ENCODE assay signal across 23 cellular contexts in the genomic region with DNA sequence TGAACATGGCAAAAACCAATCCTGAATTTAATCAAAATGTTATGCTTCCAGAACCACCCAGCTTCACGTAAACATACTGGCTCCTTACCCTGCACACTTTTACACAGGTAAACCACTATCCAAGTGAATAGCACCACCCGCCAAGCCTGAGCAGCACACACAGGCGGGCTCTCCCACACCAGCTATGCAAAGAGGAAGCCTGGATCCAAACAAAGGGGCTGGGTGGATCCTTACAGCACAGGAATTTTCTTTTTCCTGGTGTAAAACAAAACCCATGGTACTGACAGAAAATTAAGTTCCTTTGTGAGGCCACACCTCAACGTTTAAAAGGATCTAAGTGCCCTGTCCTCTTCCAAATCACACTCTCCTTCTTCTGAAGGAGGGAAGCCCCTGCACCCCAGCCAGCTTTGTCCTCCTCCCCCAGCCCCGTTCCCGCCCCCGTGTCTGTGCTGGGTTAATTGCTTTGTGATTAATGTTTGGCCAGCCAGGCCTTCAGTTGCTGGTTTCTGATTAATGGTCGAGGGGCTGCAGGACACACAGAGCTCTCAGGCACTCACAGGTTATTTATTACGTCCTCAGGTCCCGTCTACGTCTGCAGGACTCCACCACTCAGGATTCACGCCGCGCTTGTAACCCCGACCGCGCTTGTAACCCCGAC. TPM values are rescaled to one million over a fixed set of nuclear protein-coding genes. Genes with fewer than 3 reads are reported as not detected.
A peak's percentile ranks its signal among the peaks of the same experiment; 100 is the strongest.
DNase-seq lines count a peak whose midpoint lies in the region; ATAC-seq, FAIRE-seq and TF ChIP-seq lines count a peak whose summit lies in the region.
"Had no signal": no experiment of that assay in that cellular context is flagged by ENCODE, and none has a peak within 500 bp of the region (broad histone marks: within the 10 kb centered on the region; RNA-seq: fewer than 3 reads in every experiment).

No MANE protein-coding gene starts in this region.

- CTCF ChIA-PET in WTC11 (lab: Charles Lee) = interaction anchor here (0.9 to 1.4 kb wide), 3 partner anchors 19 to 119 kb away, joined by 3 to 4 read pairs (median 3); no protein-coding TSS in a partner anchor

- H4K20me1 ChIP-seq in GM23338 (replicated peaks; ENCODE audit: insufficient read depth) = no peaks in the 10 kb centered on the region

- H3K79me2 ChIP-seq in GM23338 (replicated peaks; ENCODE audit: insufficient read depth) = no peaks in the 10 kb centered on the region; the same call in 1 of the 2 replicates

- H3K27me3 ChIP-seq in GM23338 (ENCODE audit: insufficient read depth) = peaks cover 4% of the 10 kb centered on the region
- no peaks in the 10 kb centered on the region for H3K27me3 ChIP-seq in pancreas

- H3K4me3 Mint-ChIP-seq in GM23338 (peak overlapping the region; percentile 11; the same call in 2 of the 3 replicates), WTC11 (peak overlapping the region; percentile 25; the same call in 1 of the 2 replicates)
- H3K4me3 Mint-ChIP-seq: HFFc6, memory B cell had no signal

- POLR2A ChIA-PET in WTC11 (lab: Charles Lee) = no interaction called here

- ATAC-seq in GM23338 (peak; percentile 92), WTC11 (peak; percentile 89), pancreas (peak; percentile 47 to 71 (median 63)), HG03432 (IDR thresholded peaks at IDR 0.05; ENCODE audit: unreplicated experiment) (no peak)
- ATAC-seq: activated naive CD4-positive, alpha-beta T cell treated with anti-CD3 and anti-CD28 coated beads, Interleukin-2, amount 50 U/mL, for 72 hours had no signal

- no peaks in the 10 kb centered on the region for H3K9me2 ChIP-seq in GM23338 (ENCODE audit: insufficient read depth)

- intact Hi-C loops in kidney (cut with DNase I) (no loop called here), pancreas (cut with DNase I) (no loop called here)

- TF ChIP-seq CTCF in GM23338 (conservative IDR thresholded peaks at IDR 0.05; ENCODE audit: low read depth in 2 of 2) (no peak), WTC11 (IDR thresholded peaks at IDR 0.05) (no peak), kidney (IDR thresholded peaks at IDR 0.05; ENCODE audit: borderline replicate concordance, extremely low read depth, insufficient read depth) (no peak), pancreas (IDR thresholded peaks at IDR 0.05) (no peak)

- H3K27me3 Mint-ChIP-seq in GM23338 (ENCODE audit: insufficient read depth, low read depth, poor library complexity) (peaks cover 20% of the 10 kb centered on the region), WTC11 (ENCODE audit: low read depth) (peaks cover 12% of the 10 kb centered on the region)

- no peaks in the 10 kb centered on the region for H3K9me3 Mint-ChIP-seq in GM23338
- H3K9me3 Mint-ChIP-seq in WTC11 = no peaks in the 10 kb centered on the region
- H3K9me3 Mint-ChIP-seq: activated naive CD4-positive, alpha-beta T cell treated with anti-CD3 and anti-CD28 coated beads, Interleukin-2, amount 50 U/mL, for 72 hours had no signal

- H3K4me1 Mint-ChIP-seq in GM23338 (peaks cover 36% of the 10 kb centered on the region), WTC11 (peaks cover 43% of the 10 kb centered on the region)

- WGBS in pancreas, 2 donors = 59 to 61% methylated on average over 18 of the region's 18 CpGs

- H3K27ac Mint-ChIP-seq in GM23338 (peak overlapping the region; percentile 92), WTC11 (peak overlapping the region; percentile 95)
- H3K27ac Mint-ChIP-seq: activated naive CD4-positive, alpha-beta T cell treated with anti-CD3 and anti-CD28 coated beads, Interleukin-2, amount 50 U/mL, for 72 hours; HFFc6; memory B cell had no signal

- no peaks in the 10 kb centered on the region for H3K9me3 ChIP-seq in kidney (ENCODE audit: control insufficient read depth in 1 of 2, low read length in 2 of 2)
- H3K9me3 ChIP-seq in pancreas = no peaks in the 10 kb centered on the region
- H3K9me3 ChIP-seq: Caco-2, spleen had no signal

- H3K4me2 ChIP-seq in GM23338 = peak overlapping the region; percentile 53

- peaks cover 14% of the 10 kb centered on the region for H3K4me1 ChIP-seq in GM23338 (ENCODE audit: insufficient read depth)
- peaks cover 17 to 18% of the 10 kb centered on the region in 2 donors for H3K4me1 ChIP-seq in kidney (ENCODE audit: control insufficient read depth in 1 of 2, insufficient read depth in 1 of 2, low read depth in 1 of 2, low read length in 2 of 2)
- H3K4me1 ChIP-seq in pancreas = no peaks in the 10 kb centered on the region
- H3K4me1 ChIP-seq: spleen had no signal

- H3K36me3 Mint-ChIP-seq in GM23338 (ENCODE audit: low read depth) (no peaks in the 10 kb centered on the region; the same call in 2 of the 3 replicates), WTC11 (no peaks in the 10 kb centered on the region)
- H3K36me3 Mint-ChIP-seq: activated naive CD4-positive, alpha-beta T cell treated with anti-CD3 and anti-CD28 coated beads, Interleukin-2, amount 50 U/mL, for 72 hours; memory B cell had no signal

- H3K36me3 ChIP-seq in GM23338 (ENCODE audit: insufficient read depth) = no peaks in the 10 kb centered on the region
- H3K36me3 ChIP-seq in kidney (ENCODE audit: control insufficient read depth in 1 of 2, insufficient read depth in 2 of 2, low read length in 2 of 2) = no peaks in the 10 kb centered on the region
- H3K36me3 ChIP-seq in pancreas = peaks cover 0 to 4% (median 0%) of the 10 kb centered on the region in 3 donors
- H3K36me3 ChIP-seq: spleen had no signal

- peak overlapping the region; percentile 93 for H3K27ac ChIP-seq in GM23338 (ENCODE audit: low read depth)
- peak overlapping the region; percentile 30 to 61 for H3K27ac ChIP-seq in kidney (ENCODE audit: low read depth in 2 of 2, low read length in 2 of 2)
- peak overlapping the region; percentile 10 to 61 (median 55) for H3K27ac ChIP-seq in pancreas
- H3K27ac ChIP-seq: spleen had no signal

- H3K4me3 ChIP-seq in GM23338 = no peak overlapping the region
- H3K4me3 ChIP-seq in kidney (ENCODE audit: low read length in 2 of 2) = peak overlapping the region in 1 of 2 donors; percentile 49
- no peak overlapping the region for H3K4me3 ChIP-seq in pancreas
- H3K4me3 ChIP-seq: spleen had no signal

- FAIRE-seq in kidney (lab: Jason Lieb, UNC) (no peak), pancreas (lab: Jason Lieb, UNC) (no peak)
- FAIRE-seq: GM12891, urothelium cell line had no signal

- DNase-seq in GM23338 (ENCODE audit: low spot score) (peak; percentile 78), WTC11 (ENCODE audit: low spot score) (peak; percentile 39), kidney (no peak), pancreas (no peak), GM19240 (ENCODE audit: insufficient read length, low spot score) (no peak)
- DNase-seq in activated T-cell treated with anti-CD3 and anti-CD28 coated beads, Interleukin-2, amount 50 U/mL, for 1 hour = no peak
- no peak for DNase-seq in activated CD4-positive, CD25-positive, alpha-beta regulatory T cell (lab: John Stamatoyannopoulos, UW)
- DNase-seq: activated CD4-positive, alpha-beta T cell treated with anti-CD3 and anti-CD28 coated beads for 4 hours; Caco-2; HFFc6; hippocampal formation; KG1; NCI-H345; SHP77 treated with DMSO at 0.1 percent for 48 hours; spleen; stimulated activated naive CD4-positive, alpha-beta T cell treated with Interleukin-2 at 50 U/mL for 16 hours; T-helper 9 cell had no signal

- peak overlapping the region; percentile 5 for H2AFZ ChIP-seq in GM23338

- H3K9ac ChIP-seq in kidney (ENCODE audit: low read length in 2 of 2) = no peak overlapping the region

- no peaks in the 10 kb centered on the region for H3F3A ChIP-seq in GM23338 (replicated peaks; ENCODE audit: low read depth)

TF ChIP-seq in WTC11, 78 proteins besides CTCF, POLR2A, EP300 and RAD21 (continues in another document):
- TF ChIP-seq, protein P1, sequence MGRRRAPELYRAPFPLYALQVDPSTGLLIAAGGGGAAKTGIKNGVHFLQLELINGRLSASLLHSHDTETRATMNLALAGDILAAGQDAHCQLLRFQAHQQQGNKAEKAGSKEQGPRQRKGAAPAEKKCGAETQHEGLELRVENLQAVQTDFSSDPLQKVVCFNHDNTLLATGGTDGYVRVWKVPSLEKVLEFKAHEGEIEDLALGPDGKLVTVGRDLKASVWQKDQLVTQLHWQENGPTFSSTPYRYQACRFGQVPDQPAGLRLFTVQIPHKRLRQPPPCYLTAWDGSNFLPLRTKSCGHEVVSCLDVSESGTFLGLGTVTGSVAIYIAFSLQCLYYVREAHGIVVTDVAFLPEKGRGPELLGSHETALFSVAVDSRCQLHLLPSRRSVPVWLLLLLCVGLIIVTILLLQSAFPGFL (CRISPR knock-in tag; IDR thresholded peaks at IDR 0.05; ENCODE audit: borderline replicate concordance) = no peak
- TF ChIP-seq RORB (CRISPR knock-in tag; IDR thresholded peaks at IDR 0.05) = no peak
- TF ChIP-seq, protein P2, sequence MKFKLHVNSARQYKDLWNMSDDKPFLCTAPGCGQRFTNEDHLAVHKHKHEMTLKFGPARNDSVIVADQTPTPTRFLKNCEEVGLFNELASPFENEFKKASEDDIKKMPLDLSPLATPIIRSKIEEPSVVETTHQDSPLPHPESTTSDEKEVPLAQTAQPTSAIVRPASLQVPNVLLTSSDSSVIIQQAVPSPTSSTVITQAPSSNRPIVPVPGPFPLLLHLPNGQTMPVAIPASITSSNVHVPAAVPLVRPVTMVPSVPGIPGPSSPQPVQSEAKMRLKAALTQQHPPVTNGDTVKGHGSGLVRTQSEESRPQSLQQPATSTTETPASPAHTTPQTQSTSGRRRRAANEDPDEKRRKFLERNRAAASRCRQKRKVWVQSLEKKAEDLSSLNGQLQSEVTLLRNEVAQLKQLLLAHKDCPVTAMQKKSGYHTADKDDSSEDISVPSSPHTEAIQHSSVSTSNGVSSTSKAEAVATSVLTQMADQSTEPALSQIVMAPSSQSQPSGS (CRISPR knock-in tag; IDR thresholded peaks at IDR 0.05; ENCODE audit: borderline replicate concordance, low read depth) = no peak
- TF ChIP-seq, protein P3, sequence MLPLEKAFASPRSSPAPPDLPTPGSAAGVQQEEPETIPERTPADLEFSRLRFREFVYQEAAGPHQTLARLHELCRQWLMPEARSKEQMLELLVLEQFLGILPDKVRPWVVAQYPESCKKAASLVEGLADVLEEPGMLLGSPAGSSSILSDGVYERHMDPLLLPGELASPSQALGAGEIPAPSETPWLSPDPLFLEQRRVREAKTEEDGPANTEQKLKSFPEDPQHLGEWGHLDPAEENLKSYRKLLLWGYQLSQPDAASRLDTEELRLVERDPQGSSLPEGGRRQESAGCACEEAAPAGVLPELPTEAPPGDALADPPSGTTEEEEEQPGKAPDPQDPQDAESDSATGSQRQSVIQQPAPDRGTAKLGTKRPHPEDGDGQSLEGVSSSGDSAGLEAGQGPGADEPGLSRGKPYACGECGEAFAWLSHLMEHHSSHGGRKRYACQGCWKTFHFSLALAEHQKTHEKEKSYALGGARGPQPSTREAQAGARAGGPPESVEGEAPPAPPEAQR (CRISPR knock-in tag; IDR thresholded peaks at IDR 0.05) = no peak
- no peak for TF ChIP-seq NFATC4 (CRISPR knock-in tag; IDR thresholded peaks at IDR 0.05)

RNA-seq across cellular contexts. Expression of a gene that starts 6.1 kb away (rescaled TPM):
- total RNA-seq in GM23338 (2014; rRNA removed; shearing (Covaris generic)) = 7.3 and 10.6 TPM in 2 replicates
- polyA plus RNA-seq in GM23338 (2016; fragmentation: Nextera tagmentation; extraction: Ambion mirVana) (1.5 and 1.8 TPM in 2 replicates), kidney (ENCODE audit: insufficient read depth, low read depth, low replicate concordance) (4.8 TPM), pancreas (1 to 10 TPM; 3.6 to 6.2 TPM)
- total RNA-seq in WTC11 (2021) (3.4 to 4.9 TPM (median 3.8 TPM) in 3 replicates), kidney (5.0 TPM), pancreas (1 to 10 TPM in 5 of 6 donors, under 1 TPM in 1; 0.87 to 6.5 (median 2.8) TPM)
- total RNA-seq: activated naive CD4-positive, alpha-beta T cell treated with anti-CD3 and anti-CD28 coated beads, Interleukin-2, amount 50 U/mL, for 72 hours; G401; HFFc6; spleen had no signal

Comparison
In these comparisons a context has a peak if more than half of its experiments do, and no peak if none do; other contexts are left out.
1. DNase-seq: peak in GM23338 (single experiment) and WTC11 (single experiment); none in kidney (single experiment), pancreas (0 of 6), activated T-cell treated with anti-CD3 and anti-CD28 coated beads, Interleukin-2, amount 50 U/mL, for 1 hour (single experiment), GM19240 (single experiment) and activated CD4-positive, CD25-positive, alpha-beta regulatory T cell (0 of 4).
2. Peak in every context shown above with its lines, with median percentiles within 50 percentile points of each other: H3K27ac ChIP-seq.